Comparison of ENCODE assay signal across 8 cellular contexts in genomic region chr3:136250862-136251460, GRCh38. TPM values are rescaled to one million over a fixed set of nuclear protein-coding genes. Genes with fewer than 3 reads are reported as not detected.
DNase-seq lines count a peak whose midpoint lies in the region; ATAC-seq and TF ChIP-seq lines count a peak whose summit lies in the region.

No MANE protein-coding gene starts in this region.

- H3K9ac ChIP-seq in subcutaneous abdominal adipose tissue (ENCODE audit: low read length in 5 of 5) = peak overlapping the region; percentile 68 to 92 (median 85)

- H3K9me3 ChIP-seq in subcutaneous abdominal adipose tissue (ENCODE audit: control insufficient read depth in 5 of 5, low read length in 5 of 5) = no peaks in the 10 kb centered on the region

- DNase-seq in EH (ENCODE audit: low read depth) (peak; percentile 51), NCI-H2227 (lab: John Stamatoyannopoulos, UW; ENCODE audit: unreplicated experiment) (peak; percentile 59), epithelial cell of proximal tubule (ENCODE audit: low read depth) (peak; percentile 23), midbrain (lab: John Stamatoyannopoulos, UW) (peak; percentile 80), COLO829 (ENCODE audit: low spot score) (no peak)
- DNase-seq in activated CD8-positive, alpha-beta T cell treated with anti-CD3 and anti-CD28 coated beads, Interleukin-2, amount 10 ng/mL, durations not matched to agents 7 days and 5 days = peak; percentile 35

- CTCF ChIA-PET in activated CD8-positive, alpha-beta T cell treated with anti-CD3 and anti-CD28 coated beads, Interleukin-2, amount 10 ng/mL, durations not matched to agents 7 days and 5 days (lab: Charles Lee) = interaction anchor here (0.9 to 1.8 kb wide), 3 partner anchors 9 to 502 kb away, joined by 3 to 11 read pairs (median 3); partner anchors contain the start of gene STAG1

- H3K9me3 Mint-ChIP-seq in activated CD8-positive, alpha-beta T cell treated with anti-CD3 and anti-CD28 coated beads, Interleukin-2, amount 10 ng/mL, durations not matched to agents 7 days and 5 days (ENCODE audit: insufficient read depth) = no peaks in the 10 kb centered on the region

- H3K36me3 ChIP-seq in subcutaneous abdominal adipose tissue (ENCODE audit: control insufficient read depth in 5 of 5, insufficient read depth in 5 of 5, low read length in 5 of 5) = peaks cover 0 to under 1% (median 0%) of the 10 kb centered on the region in 5 donors

- peak; percentile 35 for ATAC-seq in HG02798 (IDR thresholded peaks at IDR 0.05; ENCODE audit: poor library complexity, unreplicated experiment)
- ATAC-seq in activated CD8-positive, alpha-beta T cell treated with anti-CD3 and anti-CD28 coated beads, Interleukin-2, amount 10 ng/mL, durations not matched to agents 7 days and 5 days = no peak

- H3K27ac ChIP-seq in subcutaneous abdominal adipose tissue (ENCODE audit: low read depth, low read length) = peak overlapping the region; percentile 89

- H3K4me1 ChIP-seq in subcutaneous abdominal adipose tissue (ENCODE audit: control insufficient read depth in 5 of 5, insufficient read depth in 5 of 5, low read length in 5 of 5) = peaks cover 0 to 25% (median 20%) of the 10 kb centered on the region in 5 donors

- POLR2A ChIA-PET in activated CD8-positive, alpha-beta T cell treated with anti-CD3 and anti-CD28 coated beads, Interleukin-2, amount 10 ng/mL, durations not matched to agents 7 days and 5 days (lab: Charles Lee) = interaction anchor here (0.7 to 1.6 kb wide), 3 partner anchors 11 to 501 kb away, joined by 3 to 11 read pairs (median 3); partner anchors contain the start of genes MSL2 and STAG1

- H3K27ac Mint-ChIP-seq in activated CD8-positive, alpha-beta T cell treated with anti-CD3 and anti-CD28 coated beads, Interleukin-2, amount 10 ng/mL, durations not matched to agents 7 days and 5 days = peak overlapping the region; percentile 94

- H3K27me3 Mint-ChIP-seq in activated CD8-positive, alpha-beta T cell treated with anti-CD3 and anti-CD28 coated beads, Interleukin-2, amount 10 ng/mL, durations not matched to agents 7 days and 5 days (ENCODE audit: low read depth) = no peaks in the 10 kb centered on the region

- H3K4me3 ChIP-seq in epithelial cell of proximal tubule (ENCODE audit: low read depth, low read length) (peak overlapping the region; percentile 77), subcutaneous abdominal adipose tissue (ENCODE audit: low read depth in 1 of 5, low read length in 5 of 5) (peak overlapping the region; percentile 71 to 100 (median 90))

- peak; percentile 45 for TF ChIP-seq CTCF in epithelial cell of proximal tubule (conservative IDR thresholded peaks at IDR 0.05; ENCODE audit: low read depth, low read length)

- peaks cover 26% of the 10 kb centered on the region for H3K4me1 Mint-ChIP-seq in activated CD8-positive, alpha-beta T cell treated with anti-CD3 and anti-CD28 coated beads, Interleukin-2, amount 10 ng/mL, durations not matched to agents 7 days and 5 days (ENCODE audit: low read depth)

- peaks cover 5% of the 10 kb centered on the region for H3K36me3 Mint-ChIP-seq in activated CD8-positive, alpha-beta T cell treated with anti-CD3 and anti-CD28 coated beads, Interleukin-2, amount 10 ng/mL, durations not matched to agents 7 days and 5 days (ENCODE audit: low read depth)

- H3K27me3 ChIP-seq in subcutaneous abdominal adipose tissue (ENCODE audit: control insufficient read depth in 5 of 5, insufficient read depth in 4 of 5, low read length in 5 of 5) = no peaks in the 10 kb centered on the region

- H3K4me3 Mint-ChIP-seq in activated CD8-positive, alpha-beta T cell treated with anti-CD3 and anti-CD28 coated beads, Interleukin-2, amount 10 ng/mL, durations not matched to agents 7 days and 5 days = peak overlapping the region; percentile 91

RNA-seq across cellular contexts. Expression of gene PCCB, which starts 0.8 kb away (rescaled TPM):
- 10 to 100 TPM; 22.5 to 23.7 TPM for total RNA-seq in activated CD8-positive, alpha-beta T cell treated with anti-CD3 and anti-CD28 coated beads, Interleukin-2, amount 10 ng/mL, durations not matched to agents 7 days and 5 days
- 39.1 and 80.6 TPM in 2 replicates for total RNA-seq in epithelial cell of proximal tubule

RNA-seq across cellular contexts. Expression of gene MSL2, which starts 54.8 kb away (rescaled TPM):
- 10 to 100 TPM; 50.7 to 54.0 TPM for total RNA-seq in activated CD8-positive, alpha-beta T cell treated with anti-CD3 and anti-CD28 coated beads, Interleukin-2, amount 10 ng/mL, durations not matched to agents 7 days and 5 days
- 8.0 and 8.3 TPM in 2 replicates for total RNA-seq in epithelial cell of proximal tubule
